In the genomic region with DNA sequence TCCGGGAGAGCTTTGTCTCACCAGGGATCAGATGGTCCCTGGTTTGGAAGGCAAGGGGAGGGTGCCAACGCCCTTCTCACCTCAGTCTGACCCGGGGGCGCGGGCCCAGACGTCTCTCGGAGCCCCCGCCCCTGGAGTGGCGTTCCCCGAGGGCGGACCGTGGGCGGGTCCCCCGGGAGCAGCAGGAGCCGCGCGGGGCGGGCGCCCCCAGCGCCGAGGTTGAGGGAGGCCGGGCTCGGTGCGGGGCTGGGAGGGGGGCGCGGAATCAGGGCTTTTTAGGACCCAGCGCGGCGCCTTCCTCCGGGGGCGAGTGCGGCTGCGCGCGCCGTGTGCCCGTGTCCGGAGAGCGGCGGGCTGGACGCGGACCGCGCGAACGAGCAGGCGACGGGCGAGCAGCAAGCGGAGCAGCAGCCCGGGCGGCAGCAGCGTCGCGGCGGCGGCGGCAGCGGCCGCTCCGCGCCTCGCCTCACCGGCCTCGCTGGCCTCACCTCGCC, we compare ENCODE assay signal across 8 cellular contexts. TPM values are rescaled to one million over a fixed set of nuclear protein-coding genes. Genes with fewer than 3 reads are reported as not detected.
DNase-seq lines count a peak whose midpoint lies in the region; ATAC-seq and TF ChIP-seq lines count a peak whose summit lies in the region.

Gene KCNC1 (plus strand): TSS at position 364 of the 494 bp plus-strand sequence. CDS start 1,222 bp downstream, outside the sequence.

- H3K4me1 ChIP-seq in NT2/D1 (ENCODE audit: insufficient read depth, insufficient read length) (peaks cover 17% of the 10 kb centered on the region), endocrine pancreas (ENCODE audit: control insufficient read depth, insufficient read depth, low read length) (no peaks in the 10 kb centered on the region)

- POLR2A ChIA-PET in AG04449 (lab: Yijun Ruan, JAX) = no interaction called here
- POLR2A ChIA-PET in activated CD4-positive, alpha-beta memory T cell treated with anti-CD3 and anti-CD28 coated beads, Interleukin-2, amount 10 ng/mL, durations not matched to agents 7 days and 5 days (lab: Charles Lee) = no interaction called here

- DNase-seq in AG04449 (ENCODE audit: low read depth, low spot score) (no peak), NT2/D1 (ENCODE audit: low read depth, low spot score) (no peak), midbrain (lab: John Stamatoyannopoulos, UW) (peak; percentile 39)
- no peak for DNase-seq in activated CD4-positive, alpha-beta memory T cell treated with anti-CD3 and anti-CD28 coated beads, Interleukin-2, amount 10 ng/mL, durations not matched to agents 7 days and 5 days

- H3K9ac ChIP-seq in NT2/D1 (ENCODE audit: insufficient read length, low read depth) = peak within 1 kb of the TSS; percentile 32
- H3K9ac ChIP-seq in endocrine pancreas (ENCODE audit: control insufficient read depth, insufficient read depth, low read length) = peak within 1 kb of the TSS; percentile 39

- no peak for TF ChIP-seq CTCF in AG04449 (IDR thresholded peaks at IDR 0.05; ENCODE audit: insufficient read depth, low read length, missing control alignments)

- no peak within 1 kb of the TSS for H3K4me3 Mint-ChIP-seq in activated CD4-positive, alpha-beta memory T cell treated with anti-CD3 and anti-CD28 coated beads, Interleukin-2, amount 10 ng/mL, durations not matched to agents 7 days and 5 days

- no peaks in the 10 kb centered on the region for H3K9me3 ChIP-seq in NT2/D1 (ENCODE audit: insufficient read depth, low read length)
- H3K9me3 ChIP-seq in endocrine pancreas (ENCODE audit: control insufficient read depth, low read length) = no peaks in the 10 kb centered on the region

- ATAC-seq in GM19372 (IDR thresholded peaks at IDR 0.05; ENCODE audit: low read depth, unreplicated experiment) (peak; percentile 26), GM21447 (IDR thresholded peaks at IDR 0.05; ENCODE audit: unreplicated experiment) (no peak), HG02870 (IDR thresholded peaks at IDR 0.05; ENCODE audit: unreplicated experiment) (no peak)

- CTCF ChIA-PET in AG04449 (lab: Yijun Ruan, JAX) = interaction anchor here (1.0 to 10.0 kb wide), 5 partner anchors 11 to 253 kb away, joined by 3 to 570 read pairs (median 10); no protein-coding TSS in a partner anchor
- CTCF ChIA-PET in activated CD4-positive, alpha-beta memory T cell treated with anti-CD3 and anti-CD28 coated beads, Interleukin-2, amount 10 ng/mL, durations not matched to agents 7 days and 5 days (lab: Charles Lee) = interaction anchor here (7.0 kb wide), 1 partner anchor 245 kb away, joined by 130 read pairs; no protein-coding TSS in a partner anchor

- peaks cover 59% of the 10 kb centered on the region for H3K27me3 Mint-ChIP-seq in activated CD4-positive, alpha-beta memory T cell treated with anti-CD3 and anti-CD28 coated beads, Interleukin-2, amount 10 ng/mL, durations not matched to agents 7 days and 5 days

- H3K4me3 ChIP-seq in AG04449 (ENCODE audit: low read depth, low read length) (peak within 1 kb of the TSS; percentile 38), NT2/D1 (ENCODE audit: insufficient read length, low read depth) (peak within 1 kb of the TSS; percentile 40), endocrine pancreas (ENCODE audit: control insufficient read depth, insufficient read depth, low read length) (no peak within 1 kb of the TSS)

- H3K36me3 Mint-ChIP-seq in activated CD4-positive, alpha-beta memory T cell treated with anti-CD3 and anti-CD28 coated beads, Interleukin-2, amount 10 ng/mL, durations not matched to agents 7 days and 5 days (ENCODE audit: low read depth) = peaks cover 2% of the 10 kb centered on the region

- peaks cover 2% of the 10 kb centered on the region for H3K4me1 Mint-ChIP-seq in activated CD4-positive, alpha-beta memory T cell treated with anti-CD3 and anti-CD28 coated beads, Interleukin-2, amount 10 ng/mL, durations not matched to agents 7 days and 5 days

- H3K36me3 ChIP-seq in NT2/D1 (ENCODE audit: insufficient read depth, insufficient read length, low read length) (no peaks in the 10 kb centered on the region), endocrine pancreas (ENCODE audit: control insufficient read depth, insufficient read depth, low read length) (no peaks in the 10 kb centered on the region)

- H3K27ac Mint-ChIP-seq in activated CD4-positive, alpha-beta memory T cell treated with anti-CD3 and anti-CD28 coated beads, Interleukin-2, amount 10 ng/mL, durations not matched to agents 7 days and 5 days = no peak within 1 kb of the TSS

- no peaks in the 10 kb centered on the region for H3K9me3 Mint-ChIP-seq in activated CD4-positive, alpha-beta memory T cell treated with anti-CD3 and anti-CD28 coated beads, Interleukin-2, amount 10 ng/mL, durations not matched to agents 7 days and 5 days

- H3K27me3 ChIP-seq in NT2/D1 (ENCODE audit: insufficient read depth, insufficient read length) (peaks cover 54% of the 10 kb centered on the region), endocrine pancreas (ENCODE audit: control insufficient read depth, insufficient read depth, low read length) (no peaks in the 10 kb centered on the region)

RNA-seq across cellular contexts. Expression of gene KCNC1, which starts in this region (rescaled TPM):
- total RNA-seq in activated CD4-positive, alpha-beta memory T cell treated with anti-CD3 and anti-CD28 coated beads, Interleukin-2, amount 10 ng/mL, durations not matched to agents 7 days and 5 days = not detected
